22 cellular contexts compared by ENCODE assay signal in genomic region chr1:237237721-237238120, GRCh38.
A peak's percentile ranks its signal among the peaks of the same experiment; 100 is the strongest.
DNase-seq lines count a peak whose midpoint lies in the region; ATAC-seq and TF ChIP-seq lines count a peak whose summit lies in the region.
"Had no signal": no experiment of that assay in that cellular context is flagged by ENCODE, and none has a peak within 500 bp of the region (broad histone marks: within the 10 kb centered on the region; RNA-seq: fewer than 3 reads in every experiment).

No MANE protein-coding gene starts in this region.

- no peaks in the 10 kb centered on the region for H3K36me3 Mint-ChIP-seq in endothelial cell (ENCODE audit: low read depth, unreplicated experiment)
- H3K36me3 Mint-ChIP-seq: CD14-positive monocyte; CD8-positive, alpha-beta memory T cell had no signal

- H3K27me3 ChIP-seq in left ventricle myocardium inferior (ENCODE audit: low read depth) = no peaks in the 10 kb centered on the region
- H3K27me3 ChIP-seq: BE2C; BLaER1 treated with 17β-estradiol and CSF1 and Interleukin-3, amounts not matched to agents 10 nM and 100 nM had no signal

- H3K27me3 Mint-ChIP-seq in endothelial cell (ENCODE audit: unreplicated experiment) = no peaks in the 10 kb centered on the region

- no peaks in the 10 kb centered on the region for H3K36me3 ChIP-seq in left ventricle myocardium inferior
- H3K36me3 ChIP-seq in HEK293 (ENCODE audit: control insufficient read depth in 2 of 2, insufficient read depth in 1 of 2, low read length in 2 of 2) = no peaks in the 10 kb centered on the region
- H3K36me3 ChIP-seq: BE2C; BLaER1 treated with 17β-estradiol and CSF1 and Interleukin-3, amounts not matched to agents 10 nM and 100 nM; HAP-1 had no signal

- intact Hi-C loops in left ventricle myocardium inferior (cut with micrococcal nuclease) = no loop called here
- intact Hi-C loops in Right ventricle myocardium inferior (cut with DNase I) = no loop called here

- CTCF ChIA-PET in HEK293 (lab: Yijun Ruan, JAX) = no interaction called here

- no peak for ATAC-seq in Right ventricle myocardium inferior
- no peak for ATAC-seq in GM21528 (IDR thresholded peaks at IDR 0.05; ENCODE audit: low FRiP score, unreplicated experiment)
- ATAC-seq: A549, GM12878, GM23338 had no signal

- POLR2A ChIA-PET in HEK293 (lab: Yijun Ruan, JAX) = no interaction called here

- H3K27ac Mint-ChIP-seq in endothelial cell (ENCODE audit: unreplicated experiment) = peak overlapping the region; percentile 53
- H3K27ac Mint-ChIP-seq: CD4-positive, alpha-beta T cell; CD8-positive, alpha-beta memory T cell; GM23338 had no signal

- H3K4me3 ChIP-seq in left ventricle myocardium inferior (no peak overlapping the region), HEK293 (ENCODE audit: low read depth, low read length) (no peak overlapping the region)
- H3K4me3 ChIP-seq: A549; BLaER1 treated with 17β-estradiol and CSF1 and Interleukin-3, amounts not matched to agents 10 nM and 100 nM; GM12878; GM23338; HAP-1 had no signal

- H3K4me3 Mint-ChIP-seq in endothelial cell (ENCODE audit: unreplicated experiment) = no peak overlapping the region
- H3K4me3 Mint-ChIP-seq: CD14-positive monocyte; CD4-positive, alpha-beta T cell; CD8-positive, alpha-beta memory T cell; GM23338 had no signal

- H3K9me3 ChIP-seq in left ventricle myocardium inferior (replicated peaks) (no peaks in the 10 kb centered on the region), HEK293 (ENCODE audit: control insufficient read depth, insufficient read depth, low read depth, low read length) (no peaks in the 10 kb centered on the region)
- H3K9me3 ChIP-seq: A549; BE2C; BLaER1 treated with 17β-estradiol and CSF1 and Interleukin-3, amounts not matched to agents 10 nM and 100 nM; HAP-1 had no signal

- H3K9me3 Mint-ChIP-seq in endothelial cell (ENCODE audit: unreplicated experiment) = no peaks in the 10 kb centered on the region
- H3K9me3 Mint-ChIP-seq: CD4-positive, alpha-beta T cell; CD8-positive, alpha-beta memory T cell had no signal

- no peak for DNase-seq in left ventricle myocardium inferior
- no peak for DNase-seq in Right ventricle myocardium inferior (ENCODE audit: missing footprints)
- DNase-seq in endothelial cell (ENCODE audit: low spot score) = no peak
- DNase-seq in NOMO-1 treated with DMSO at 0.1 percent for 48 hours (lab: John Stamatoyannopoulos, UW; ENCODE audit: unreplicated experiment) = no peak
- DNase-seq: 8988T; ACHN; AML-193; BE2C; CD4-positive, alpha-beta T cell; CD8-positive, alpha-beta memory T cell; DMS 273 treated with DMSO at 0.1 percent for 48 hours; DMS79; EL; GDM1 had no signal

- H3K4me1 Mint-ChIP-seq in endothelial cell (ENCODE audit: unreplicated experiment) = peaks cover 22% of the 10 kb centered on the region
- H3K4me1 Mint-ChIP-seq: CD14-positive monocyte; CD8-positive, alpha-beta memory T cell had no signal

- H3K4me1 ChIP-seq in left ventricle myocardium inferior = peaks cover 99% of the 10 kb centered on the region
- H3K4me1 ChIP-seq in HEK293 (ENCODE audit: control insufficient read depth, insufficient read depth, low read length) = no peaks in the 10 kb centered on the region
- H3K4me1 ChIP-seq: A549; BE2C; BLaER1 treated with 17β-estradiol and CSF1 and Interleukin-3, amounts not matched to agents 10 nM and 100 nM; HAP-1 had no signal

- TF ChIP-seq CTCF in left ventricle myocardium inferior (IDR thresholded peaks at IDR 0.05; ENCODE audit: borderline replicate concordance) (no peak), HEK293 (tag by site-specific recombination; IDR thresholded peaks at IDR 0.05) (no peak), endothelial cell (IDR thresholded peaks at IDR 0.05; ENCODE audit: unreplicated experiment) (no peak)

- H3K27ac ChIP-seq in left ventricle myocardium inferior (replicated peaks) (peak overlapping the region; percentile 46), HEK293 (ENCODE audit: extremely low read depth, low read depth, low read length) (no peak overlapping the region)
- H3K27ac ChIP-seq: A549; BLaER1 treated with 17β-estradiol and CSF1 and Interleukin-3, amounts not matched to agents 10 nM and 100 nM had no signal

TF ChIP-seq in HEK293, 187 proteins besides CTCF, POLR2A, EP300 and RAD21:
- TF ChIP-seq ZNF530 (tag by site-specific recombination; IDR thresholded peaks at IDR 0.05; ENCODE audit: low read depth) (peak; percentile 91), GLI2 (tag by site-specific recombination; IDR thresholded peaks at IDR 0.05; ENCODE audit: borderline replicate concordance, low read depth) (no peak), PRDM1 (tag by site-specific recombination; IDR thresholded peaks at IDR 0.05) (peak; percentile 98), PRDM6 (tag by site-specific recombination; IDR thresholded peaks at IDR 0.05) (no peak), ZSCAN30 (tag by site-specific recombination; IDR thresholded peaks at IDR 0.05) (no peak), GFI1B (tag by site-specific recombination; IDR thresholded peaks at IDR 0.05) (no peak)
